ENCODE assay signal across 11 cellular contexts in the genomic region with DNA sequence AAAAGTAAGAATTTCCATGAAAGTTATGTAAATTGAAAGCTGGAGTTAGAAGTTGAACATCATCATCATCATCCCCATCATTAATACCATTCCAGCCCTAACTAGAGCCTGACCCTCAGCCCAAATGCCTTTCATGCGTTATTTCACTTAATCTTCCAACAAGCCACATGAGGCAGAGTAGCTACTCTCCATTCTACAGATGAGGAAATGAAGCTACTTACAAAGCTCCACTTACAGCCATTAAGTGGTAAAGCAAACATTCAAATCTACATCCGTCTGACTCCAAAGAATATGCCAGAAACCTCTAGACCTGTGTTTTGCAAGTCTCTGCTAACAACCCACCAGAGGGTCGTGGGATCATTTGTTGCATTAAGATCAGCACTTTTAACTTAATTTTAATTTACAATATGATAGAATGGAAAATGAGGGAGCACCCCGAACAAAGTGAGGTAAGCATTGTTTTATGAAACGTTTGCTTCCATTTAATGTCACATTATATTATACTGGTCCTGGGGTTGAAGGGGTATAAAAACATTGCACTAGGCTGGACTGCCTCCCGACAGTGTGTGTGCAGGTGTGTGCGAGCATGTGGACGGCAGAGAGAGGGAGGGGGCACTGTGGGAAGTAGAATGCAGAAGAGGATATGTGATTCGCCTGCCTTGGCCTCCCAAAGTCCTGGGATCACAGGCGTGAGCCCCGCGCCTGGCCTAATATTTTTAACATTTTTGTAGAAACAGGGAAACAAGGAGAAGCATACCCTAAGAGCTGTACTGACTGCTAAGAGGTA. TPM values are rescaled to one million over a fixed set of nuclear protein-coding genes. Genes with fewer than 3 reads are reported as not detected.
A peak's percentile ranks its signal among the peaks of the same experiment; 100 is the strongest.
DNase-seq lines count a peak whose midpoint lies in the region; ATAC-seq, FAIRE-seq and TF ChIP-seq lines count a peak whose summit lies in the region.
"Had no signal": no experiment of that assay in that cellular context is flagged by ENCODE, and none has a peak within 500 bp of the region (broad histone marks: within the 10 kb centered on the region; RNA-seq: fewer than 3 reads in every experiment).

No MANE protein-coding gene starts in this region.

- no peaks in the 10 kb centered on the region for H3K27me3 ChIP-seq in pancreas
- H3K27me3 ChIP-seq in gastroesophageal sphincter: no peaks in the 10 kb centered on the region
- H3K27me3 ChIP-seq: esophagus muscularis mucosa had no signal

- ATAC-seq in GM19438 (IDR thresholded peaks at IDR 0.05; ENCODE audit: low read depth, unreplicated experiment): peak; percentile 60
- peak; percentile 12; the same call in 1 of the 2 replicates for ATAC-seq in WTC11
- peak in 3 of 4 donors; percentile 41 to 63 (median 44) for ATAC-seq in pancreas
- ATAC-seq in gastroesophageal sphincter: no peak
- ATAC-seq in GM21381 (IDR thresholded peaks at IDR 0.05; ENCODE audit: unreplicated experiment): no peak

- intact Hi-C loops in pancreas (cut with DNase I): no loop called here

- no peak for FAIRE-seq in pancreas (lab: Jason Lieb, UNC)

- DNase-seq in NB4 (ENCODE audit: low read depth): peak; percentile 29
- DNase-seq in WTC11 (ENCODE audit: low spot score): no peak
- no peak for DNase-seq in pancreas
- no peak for DNase-seq in COR-L47 (lab: John Stamatoyannopoulos, UW)
- DNase-seq: activated naive CD4-positive, alpha-beta T cell treated with anti-CD3 and anti-CD28 coated beads, Interleukin-2, amount 10 ng/mL, durations not matched to agents 7 days and 5 days; mesenchymal stem cell; stimulated activated CD4-positive, alpha-beta T cell treated with anti-CD3 and anti-CD28 coated beads, Interleukin-2, amount 100 ng/mL, for 24 hours had no signal

- H3K27ac ChIP-seq in pancreas (no peak overlapping the region), gastroesophageal sphincter (no peak overlapping the region)
- H3K27ac ChIP-seq: esophagus muscularis mucosa had no signal

- no peaks in the 10 kb centered on the region for H3K36me3 Mint-ChIP-seq in WTC11

- TF ChIP-seq CTCF in NB4 (IDR thresholded peaks at IDR 0.05; ENCODE audit: low read depth, low read length) (no peak), WTC11 (IDR thresholded peaks at IDR 0.05) (no peak), pancreas (IDR thresholded peaks at IDR 0.05) (no peak), gastroesophageal sphincter (IDR thresholded peaks at IDR 0.05) (no peak)

- H3K36me3 ChIP-seq in pancreas (no peaks in the 10 kb centered on the region), gastroesophageal sphincter (no peaks in the 10 kb centered on the region)
- H3K36me3 ChIP-seq: esophagus muscularis mucosa had no signal

- 68 to 70% methylated on average over 12 of the region's 12 CpGs for WGBS in pancreas, 2 donors
- WGBS in gastroesophageal sphincter (ENCODE audit: low coverage in 1 of 2), 2 donors: 72 to 76% methylated on average over 11 to 12 of the region's 12 CpGs

- H3K9me3 ChIP-seq in pancreas: no peaks in the 10 kb centered on the region
- no peaks in the 10 kb centered on the region for H3K9me3 ChIP-seq in gastroesophageal sphincter
- H3K9me3 ChIP-seq: esophagus muscularis mucosa had no signal

- peaks cover 63% of the 10 kb centered on the region for H3K4me1 Mint-ChIP-seq in WTC11

- no peak overlapping the region for H3K4me3 ChIP-seq in NB4 (ENCODE audit: low read depth, low read length)
- H3K4me3 ChIP-seq in pancreas: no peak overlapping the region
- no peak overlapping the region for H3K4me3 ChIP-seq in gastroesophageal sphincter
- H3K4me3 ChIP-seq: esophagus muscularis mucosa had no signal

- no peak overlapping the region for H3K4me3 Mint-ChIP-seq in WTC11
- H3K4me3 Mint-ChIP-seq: activated naive CD4-positive, alpha-beta T cell treated with anti-CD3 and anti-CD28 coated beads, Interleukin-2, amount 10 ng/mL, durations not matched to agents 7 days and 5 days had no signal

- CTCF ChIA-PET in WTC11 (lab: Charles Lee): no interaction called here

- H3K27ac Mint-ChIP-seq in WTC11: peak overlapping the region; percentile 71

- no peaks in the 10 kb centered on the region for H3K9me3 Mint-ChIP-seq in WTC11
- H3K9me3 Mint-ChIP-seq: activated naive CD4-positive, alpha-beta T cell treated with anti-CD3 and anti-CD28 coated beads, Interleukin-2, amount 10 ng/mL, durations not matched to agents 7 days and 5 days had no signal

- TF ChIP-seq POLR2A in NB4 (IDR thresholded peaks at IDR 0.05; ENCODE audit: extremely low read depth, insufficient read length): no peak
- no peak for TF ChIP-seq POLR2A in gastroesophageal sphincter (IDR thresholded peaks at IDR 0.05)

- peaks cover 0 to 6% (median 3%) of the 10 kb centered on the region in 3 donors for H3K4me1 ChIP-seq in pancreas
- H3K4me1 ChIP-seq in gastroesophageal sphincter: peaks cover 0 to 78% (median 10%) of the 10 kb centered on the region in 3 donors

- POLR2A ChIA-PET in WTC11 (lab: Charles Lee): no interaction called here

- no peak for TF ChIP-seq EP300 in gastroesophageal sphincter (IDR thresholded peaks at IDR 0.05)

- no peaks in the 10 kb centered on the region for H3K27me3 Mint-ChIP-seq in WTC11 (ENCODE audit: low read depth)
- H3K27me3 Mint-ChIP-seq: activated naive CD4-positive, alpha-beta T cell treated with anti-CD3 and anti-CD28 coated beads, Interleukin-2, amount 10 ng/mL, durations not matched to agents 7 days and 5 days had no signal

TF ChIP-seq in WTC11, 78 proteins besides CTCF, POLR2A, EP300 and RAD21 (continues in another document):
- TF ChIP-seq TEAD4 (CRISPR knock-in tag; IDR thresholded peaks at IDR 0.05) (no peak), TEAD1 (CRISPR knock-in tag; IDR thresholded peaks at IDR 0.05) (no peak)
- TF ChIP-seq, protein P1, sequence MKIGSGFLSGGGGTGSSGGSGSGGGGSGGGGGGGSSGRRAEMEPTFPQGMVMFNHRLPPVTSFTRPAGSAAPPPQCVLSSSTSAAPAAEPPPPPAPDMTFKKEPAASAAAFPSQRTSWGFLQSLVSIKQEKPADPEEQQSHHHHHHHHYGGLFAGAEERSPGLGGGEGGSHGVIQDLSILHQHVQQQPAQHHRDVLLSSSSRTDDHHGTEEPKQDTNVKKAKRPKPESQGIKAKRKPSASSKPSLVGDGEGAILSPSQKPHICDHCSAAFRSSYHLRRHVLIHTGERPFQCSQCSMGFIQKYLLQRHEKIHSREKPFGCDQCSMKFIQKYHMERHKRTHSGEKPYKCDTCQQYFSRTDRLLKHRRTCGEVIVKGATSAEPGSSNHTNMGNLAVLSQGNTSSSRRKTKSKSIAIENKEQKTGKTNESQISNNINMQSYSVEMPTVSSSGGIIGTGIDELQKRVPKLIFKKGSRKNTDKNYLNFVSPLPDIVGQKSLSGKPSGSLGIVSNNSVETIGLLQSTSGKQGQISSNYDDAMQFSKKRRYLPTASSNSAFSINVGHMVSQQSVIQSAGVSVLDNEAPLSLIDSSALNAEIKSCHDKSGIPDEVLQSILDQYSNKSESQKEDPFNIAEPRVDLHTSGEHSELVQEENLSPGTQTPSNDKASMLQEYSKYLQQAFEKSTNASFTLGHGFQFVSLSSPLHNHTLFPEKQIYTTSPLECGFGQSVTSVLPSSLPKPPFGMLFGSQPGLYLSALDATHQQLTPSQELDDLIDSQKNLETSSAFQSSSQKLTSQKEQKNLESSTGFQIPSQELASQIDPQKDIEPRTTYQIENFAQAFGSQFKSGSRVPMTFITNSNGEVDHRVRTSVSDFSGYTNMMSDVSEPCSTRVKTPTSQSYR (CRISPR knock-in tag; IDR thresholded peaks at IDR 0.05): no peak
- TF ChIP-seq, protein P2, sequence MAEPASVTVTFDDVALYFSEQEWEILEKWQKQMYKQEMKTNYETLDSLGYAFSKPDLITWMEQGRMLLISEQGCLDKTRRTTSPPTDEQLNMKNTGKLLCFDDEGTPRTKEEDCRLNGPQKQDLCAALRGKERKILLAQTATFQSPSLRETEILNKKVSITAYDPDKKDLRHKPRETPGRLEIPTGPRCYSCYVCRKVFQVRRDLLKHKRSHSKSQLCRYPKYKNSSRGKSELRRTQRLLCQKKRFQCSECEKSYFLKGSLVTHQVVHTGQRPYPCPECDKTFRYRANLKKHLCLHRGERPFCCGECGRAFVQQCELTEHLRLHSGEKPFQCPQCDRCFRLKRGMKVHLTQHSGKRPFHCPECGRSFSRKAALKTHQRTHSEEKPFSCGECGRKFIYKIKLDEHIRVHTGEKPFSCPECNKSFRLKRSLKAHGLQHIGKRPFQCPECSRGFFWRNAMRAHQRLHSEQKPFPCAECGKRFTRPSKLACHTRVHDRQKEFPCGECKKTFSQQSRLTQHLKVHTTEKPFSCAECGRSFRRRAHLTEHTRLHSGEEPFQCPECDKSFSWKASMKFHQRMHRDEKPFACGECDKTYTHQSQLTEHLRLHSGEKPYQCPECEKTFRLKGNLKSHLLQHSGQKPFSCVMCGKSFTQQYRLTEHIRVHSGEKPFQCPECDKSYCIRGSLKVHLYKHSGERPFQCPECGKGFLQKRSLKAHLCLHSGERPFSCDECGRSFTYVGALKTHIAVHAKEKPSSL (CRISPR knock-in tag; conservative IDR thresholded peaks at IDR 0.05): no peak
- TF ChIP-seq, protein P3, sequence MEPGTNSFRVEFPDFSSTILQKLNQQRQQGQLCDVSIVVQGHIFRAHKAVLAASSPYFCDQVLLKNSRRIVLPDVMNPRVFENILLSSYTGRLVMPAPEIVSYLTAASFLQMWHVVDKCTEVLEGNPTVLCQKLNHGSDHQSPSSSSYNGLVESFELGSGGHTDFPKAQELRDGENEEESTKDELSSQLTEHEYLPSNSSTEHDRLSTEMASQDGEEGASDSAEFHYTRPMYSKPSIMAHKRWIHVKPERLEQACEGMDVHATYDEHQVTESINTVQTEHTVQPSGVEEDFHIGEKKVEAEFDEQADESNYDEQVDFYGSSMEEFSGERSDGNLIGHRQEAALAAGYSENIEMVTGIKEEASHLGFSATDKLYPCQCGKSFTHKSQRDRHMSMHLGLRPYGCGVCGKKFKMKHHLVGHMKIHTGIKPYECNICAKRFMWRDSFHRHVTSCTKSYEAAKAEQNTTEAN (CRISPR knock-in tag; IDR thresholded peaks at IDR 0.05): no peak
- TF ChIP-seq, protein P4, sequence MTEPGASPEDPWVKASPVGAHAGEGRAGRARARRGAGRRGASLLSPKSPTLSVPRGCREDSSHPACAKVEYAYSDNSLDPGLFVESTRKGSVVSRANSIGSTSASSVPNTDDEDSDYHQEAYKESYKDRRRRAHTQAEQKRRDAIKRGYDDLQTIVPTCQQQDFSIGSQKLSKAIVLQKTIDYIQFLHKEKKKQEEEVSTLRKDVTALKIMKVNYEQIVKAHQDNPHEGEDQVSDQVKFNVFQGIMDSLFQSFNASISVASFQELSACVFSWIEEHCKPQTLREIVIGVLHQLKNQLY (CRISPR knock-in tag; IDR thresholded peaks at IDR 0.05): no peak

RNA-seq across cellular contexts. Expression of a gene that starts 36.2 kb away (rescaled TPM):
- total RNA-seq in WTC11 (2021): 9.3 to 11.8 TPM (median 11.3 TPM) in 3 replicates
- 10 to 100 TPM in 5 of 6 donors, 1 to 10 TPM in 1; 7.4 to 32.3 (median 14.2) TPM for total RNA-seq in pancreas
- 1 to 10 TPM; 6.8 to 10.0 TPM for polyA plus RNA-seq in pancreas
- 10 to 100 TPM; 34.1 to 41.7 (median 35.4) TPM for total RNA-seq in gastroesophageal sphincter

Comparison
In these comparisons a context has a peak if more than half of its experiments do, and no peak if none do; other contexts are left out.
1. ATAC-seq: peak in GM19438 (single experiment), WTC11 (single experiment) and pancreas (3 of 4); none in gastroesophageal sphincter (single experiment) and GM21381 (single experiment).